ENCODE assay signal across 1 cellular context in the genomic region with DNA sequence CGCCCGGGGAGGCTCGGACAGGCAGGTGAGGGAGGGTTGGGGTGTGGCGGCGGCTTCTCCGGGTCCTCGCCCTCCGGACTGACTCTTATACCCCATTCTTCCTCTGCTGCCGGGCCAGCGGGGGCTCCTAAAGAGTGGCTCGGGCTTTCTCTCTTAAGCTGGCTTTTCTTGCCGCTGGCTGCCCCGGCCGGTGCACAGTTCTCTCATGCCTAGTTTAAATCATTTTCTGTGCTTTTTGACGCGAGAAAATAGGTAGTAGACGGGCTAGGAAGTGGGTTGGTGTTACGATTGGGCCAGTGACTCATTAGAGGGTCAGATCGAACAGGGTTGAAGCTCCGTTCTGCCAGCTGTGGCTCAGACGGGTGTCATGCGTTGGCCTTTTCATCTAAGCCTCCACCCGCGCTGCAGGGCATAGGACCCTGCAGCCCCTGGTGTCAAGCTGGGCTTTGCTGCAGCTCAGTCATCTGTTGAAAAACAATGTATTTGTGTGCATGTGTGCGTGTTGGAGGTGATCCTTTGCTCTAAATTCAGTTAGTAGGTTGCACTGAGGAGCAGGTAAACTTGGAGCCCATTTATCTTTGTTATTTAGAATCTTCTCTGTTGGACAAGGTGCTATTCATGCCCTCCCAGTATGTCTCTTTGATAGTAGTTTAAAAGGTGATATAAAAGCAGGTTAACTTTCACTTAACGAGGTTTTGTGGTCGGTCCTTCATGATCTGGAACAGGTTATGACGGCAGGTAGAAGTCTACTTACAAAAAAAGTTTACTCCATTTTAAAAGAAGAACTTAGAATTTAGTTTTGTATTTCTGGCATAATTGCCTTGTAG.
TF ChIP-seq lines count a peak whose summit lies in the region.

No MANE protein-coding gene starts in this region.

TF ChIP-seq in HepG2, 621 proteins besides CTCF, POLR2A, EP300 and RAD21 (continued from another document and continues in another):
- TF ChIP-seq, protein P1, sequence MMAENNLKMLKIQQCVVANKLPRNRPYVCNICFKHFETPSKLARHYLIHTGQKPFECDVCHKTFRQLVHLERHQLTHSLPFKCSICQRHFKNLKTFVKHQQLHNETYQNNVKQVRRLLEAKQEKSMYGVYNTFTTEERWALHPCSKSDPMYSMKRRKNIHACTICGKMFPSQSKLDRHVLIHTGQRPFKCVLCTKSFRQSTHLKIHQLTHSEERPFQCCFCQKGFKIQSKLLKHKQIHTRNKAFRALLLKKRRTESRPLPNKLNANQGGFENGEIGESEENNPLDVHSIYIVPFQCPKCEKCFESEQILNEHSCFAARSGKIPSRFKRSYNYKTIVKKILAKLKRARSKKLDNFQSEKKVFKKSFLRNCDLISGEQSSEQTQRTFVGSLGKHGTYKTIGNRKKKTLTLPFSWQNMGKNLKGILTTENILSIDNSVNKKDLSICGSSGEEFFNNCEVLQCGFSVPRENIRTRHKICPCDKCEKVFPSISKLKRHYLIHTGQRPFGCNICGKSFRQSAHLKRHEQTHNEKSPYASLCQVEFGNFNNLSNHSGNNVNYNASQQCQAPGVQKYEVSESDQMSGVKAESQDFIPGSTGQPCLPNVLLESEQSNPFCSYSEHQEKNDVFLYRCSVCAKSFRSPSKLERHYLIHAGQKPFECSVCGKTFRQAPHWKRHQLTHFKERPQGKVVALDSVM (CRISPR knock-in tag; IDR thresholded peaks at IDR 0.05): no peak
- no peak for TF ChIP-seq BHLHE40 (IDR thresholded peaks at IDR 0.05; ENCODE audit: low read length)
- no peak for TF ChIP-seq ZMYM4 (CRISPR knock-in tag; IDR thresholded peaks at IDR 0.05)
- TF ChIP-seq, protein P2, sequence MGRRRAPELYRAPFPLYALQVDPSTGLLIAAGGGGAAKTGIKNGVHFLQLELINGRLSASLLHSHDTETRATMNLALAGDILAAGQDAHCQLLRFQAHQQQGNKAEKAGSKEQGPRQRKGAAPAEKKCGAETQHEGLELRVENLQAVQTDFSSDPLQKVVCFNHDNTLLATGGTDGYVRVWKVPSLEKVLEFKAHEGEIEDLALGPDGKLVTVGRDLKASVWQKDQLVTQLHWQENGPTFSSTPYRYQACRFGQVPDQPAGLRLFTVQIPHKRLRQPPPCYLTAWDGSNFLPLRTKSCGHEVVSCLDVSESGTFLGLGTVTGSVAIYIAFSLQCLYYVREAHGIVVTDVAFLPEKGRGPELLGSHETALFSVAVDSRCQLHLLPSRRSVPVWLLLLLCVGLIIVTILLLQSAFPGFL (CRISPR knock-in tag; IDR thresholded peaks at IDR 0.05): no peak
- TF ChIP-seq, protein P3, sequence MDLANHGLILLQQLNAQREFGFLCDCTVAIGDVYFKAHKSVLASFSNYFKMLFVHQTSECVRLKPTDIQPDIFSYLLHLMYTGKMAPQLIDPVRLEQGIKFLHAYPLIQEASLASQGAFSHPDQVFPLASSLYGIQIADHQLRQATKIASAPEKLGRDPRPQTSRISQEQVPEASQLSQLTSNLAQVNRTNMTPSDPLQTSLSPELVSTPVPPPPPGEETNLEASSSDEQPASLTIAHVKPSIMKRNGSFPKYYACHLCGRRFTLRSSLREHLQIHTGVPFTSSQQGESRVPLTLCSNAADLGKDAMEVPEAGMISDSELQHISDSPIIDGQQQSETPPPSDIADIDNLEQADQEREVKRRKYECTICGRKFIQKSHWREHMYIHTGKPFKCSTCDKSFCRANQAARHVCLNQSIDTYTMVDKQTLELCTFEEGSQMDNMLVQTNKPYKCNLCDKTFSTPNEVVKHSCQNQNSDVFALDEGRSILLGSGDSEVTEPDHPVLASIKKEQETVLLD (CRISPR knock-in tag; IDR thresholded peaks at IDR 0.05; ENCODE audit: low read depth): no peak
- no peak for TF ChIP-seq LCORL (IDR thresholded peaks at IDR 0.05)
- no peak for TF ChIP-seq LCORL (CRISPR knock-in tag; IDR thresholded peaks at IDR 0.05)
- TF ChIP-seq NCOA1 (CRISPR knock-in tag; IDR thresholded peaks at IDR 0.05): no peak
- no peak for TF ChIP-seq HNRNPUL1 (IDR thresholded peaks at IDR 0.05; ENCODE audit: low read depth, low read length)
- TF ChIP-seq, protein P4, sequence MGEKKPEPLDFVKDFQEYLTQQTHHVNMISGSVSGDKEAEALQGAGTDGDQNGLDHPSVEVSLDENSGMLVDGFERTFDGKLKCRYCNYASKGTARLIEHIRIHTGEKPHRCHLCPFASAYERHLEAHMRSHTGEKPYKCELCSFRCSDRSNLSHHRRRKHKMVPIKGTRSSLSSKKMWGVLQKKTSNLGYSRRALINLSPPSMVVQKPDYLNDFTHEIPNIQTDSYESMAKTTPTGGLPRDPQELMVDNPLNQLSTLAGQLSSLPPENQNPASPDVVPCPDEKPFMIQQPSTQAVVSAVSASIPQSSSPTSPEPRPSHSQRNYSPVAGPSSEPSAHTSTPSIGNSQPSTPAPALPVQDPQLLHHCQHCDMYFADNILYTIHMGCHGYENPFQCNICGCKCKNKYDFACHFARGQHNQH (CRISPR knock-in tag; IDR thresholded peaks at IDR 0.05): no peak
- no peak for TF ChIP-seq MED8 (CRISPR knock-in tag; IDR thresholded peaks at IDR 0.05; ENCODE audit: insufficient replicate concordance)
- TF ChIP-seq, protein P5, sequence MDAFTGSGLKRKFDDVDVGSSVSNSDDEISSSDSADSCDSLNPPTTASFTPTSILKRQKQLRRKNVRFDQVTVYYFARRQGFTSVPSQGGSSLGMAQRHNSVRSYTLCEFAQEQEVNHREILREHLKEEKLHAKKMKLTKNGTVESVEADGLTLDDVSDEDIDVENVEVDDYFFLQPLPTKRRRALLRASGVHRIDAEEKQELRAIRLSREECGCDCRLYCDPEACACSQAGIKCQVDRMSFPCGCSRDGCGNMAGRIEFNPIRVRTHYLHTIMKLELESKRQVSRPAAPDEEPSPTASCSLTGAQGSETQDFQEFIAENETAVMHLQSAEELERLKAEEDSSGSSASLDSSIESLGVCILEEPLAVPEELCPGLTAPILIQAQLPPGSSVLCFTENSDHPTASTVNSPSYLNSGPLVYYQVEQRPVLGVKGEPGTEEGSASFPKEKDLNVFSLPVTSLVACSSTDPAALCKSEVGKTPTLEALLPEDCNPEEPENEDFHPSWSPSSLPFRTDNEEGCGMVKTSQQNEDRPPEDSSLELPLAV (CRISPR knock-in tag; conservative IDR thresholded peaks at IDR 0.05; ENCODE audit: low read depth): no peak
- TF ChIP-seq EZH2 (conservative IDR thresholded peaks at IDR 0.05; ENCODE audit: low read depth, low read length): no peak
- TF ChIP-seq IRF2 (CRISPR knock-in tag; IDR thresholded peaks at IDR 0.05): 0 out of 2 replicates have a peak, but pooled peaks have one; percentile 23
- no peak for TF ChIP-seq SIN3B (IDR thresholded peaks at IDR 0.05; ENCODE audit: low read length)
- TF ChIP-seq, protein P6, sequence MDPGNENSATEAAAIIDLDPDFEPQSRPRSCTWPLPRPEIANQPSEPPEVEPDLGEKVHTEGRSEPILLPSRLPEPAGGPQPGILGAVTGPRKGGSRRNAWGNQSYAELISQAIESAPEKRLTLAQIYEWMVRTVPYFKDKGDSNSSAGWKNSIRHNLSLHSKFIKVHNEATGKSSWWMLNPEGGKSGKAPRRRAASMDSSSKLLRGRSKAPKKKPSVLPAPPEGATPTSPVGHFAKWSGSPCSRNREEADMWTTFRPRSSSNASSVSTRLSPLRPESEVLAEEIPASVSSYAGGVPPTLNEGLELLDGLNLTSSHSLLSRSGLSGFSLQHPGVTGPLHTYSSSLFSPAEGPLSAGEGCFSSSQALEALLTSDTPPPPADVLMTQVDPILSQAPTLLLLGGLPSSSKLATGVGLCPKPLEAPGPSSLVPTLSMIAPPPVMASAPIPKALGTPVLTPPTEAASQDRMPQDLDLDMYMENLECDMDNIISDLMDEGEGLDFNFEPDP (CRISPR knock-in tag; conservative IDR thresholded peaks at IDR 0.05): no peak
- TF ChIP-seq GTF3A (CRISPR knock-in tag; conservative IDR thresholded peaks at IDR 0.05): no peak
- TF ChIP-seq SAP130 (CRISPR knock-in tag; IDR thresholded peaks at IDR 0.05; ENCODE audit: low read depth): peak; percentile 74
- peak; percentile 19; the same call in 1 of the 2 replicates for TF ChIP-seq ZNF430 (CRISPR knock-in tag; IDR thresholded peaks at IDR 0.05)
- TF ChIP-seq, protein P7, sequence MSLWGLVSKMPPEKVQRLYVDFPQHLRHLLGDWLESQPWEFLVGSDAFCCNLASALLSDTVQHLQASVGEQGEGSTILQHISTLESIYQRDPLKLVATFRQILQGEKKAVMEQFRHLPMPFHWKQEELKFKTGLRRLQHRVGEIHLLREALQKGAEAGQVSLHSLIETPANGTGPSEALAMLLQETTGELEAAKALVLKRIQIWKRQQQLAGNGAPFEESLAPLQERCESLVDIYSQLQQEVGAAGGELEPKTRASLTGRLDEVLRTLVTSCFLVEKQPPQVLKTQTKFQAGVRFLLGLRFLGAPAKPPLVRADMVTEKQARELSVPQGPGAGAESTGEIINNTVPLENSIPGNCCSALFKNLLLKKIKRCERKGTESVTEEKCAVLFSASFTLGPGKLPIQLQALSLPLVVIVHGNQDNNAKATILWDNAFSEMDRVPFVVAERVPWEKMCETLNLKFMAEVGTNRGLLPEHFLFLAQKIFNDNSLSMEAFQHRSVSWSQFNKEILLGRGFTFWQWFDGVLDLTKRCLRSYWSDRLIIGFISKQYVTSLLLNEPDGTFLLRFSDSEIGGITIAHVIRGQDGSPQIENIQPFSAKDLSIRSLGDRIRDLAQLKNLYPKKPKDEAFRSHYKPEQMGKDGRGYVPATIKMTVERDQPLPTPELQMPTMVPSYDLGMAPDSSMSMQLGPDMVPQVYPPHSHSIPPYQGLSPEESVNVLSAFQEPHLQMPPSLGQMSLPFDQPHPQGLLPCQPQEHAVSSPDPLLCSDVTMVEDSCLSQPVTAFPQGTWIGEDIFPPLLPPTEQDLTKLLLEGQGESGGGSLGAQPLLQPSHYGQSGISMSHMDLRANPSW (CRISPR knock-in tag; IDR thresholded peaks at IDR 0.05; ENCODE audit: borderline replicate concordance): no peak
- TF ChIP-seq SNAI1 (CRISPR knock-in tag; IDR thresholded peaks at IDR 0.05; ENCODE audit: borderline replicate concordance): no peak
- no peak for TF ChIP-seq NFYB (CRISPR knock-in tag; IDR thresholded peaks at IDR 0.05)
- no peak for TF ChIP-seq NONO (IDR thresholded peaks at IDR 0.05)
- TF ChIP-seq NONO (CRISPR knock-in tag; conservative IDR thresholded peaks at IDR 0.05): no peak
- TF ChIP-seq KDM5B (CRISPR knock-in tag; IDR thresholded peaks at IDR 0.05; ENCODE audit: borderline replicate concordance): no peak
- no peak for TF ChIP-seq ELF1 (CRISPR knock-in tag; IDR thresholded peaks at IDR 0.05)
- no peak for TF ChIP-seq ZNF296 (CRISPR knock-in tag; conservative IDR thresholded peaks at IDR 0.05)
- TF ChIP-seq ZNF746 (CRISPR knock-in tag; IDR thresholded peaks at IDR 0.05): no peak
- TF ChIP-seq, protein P8, sequence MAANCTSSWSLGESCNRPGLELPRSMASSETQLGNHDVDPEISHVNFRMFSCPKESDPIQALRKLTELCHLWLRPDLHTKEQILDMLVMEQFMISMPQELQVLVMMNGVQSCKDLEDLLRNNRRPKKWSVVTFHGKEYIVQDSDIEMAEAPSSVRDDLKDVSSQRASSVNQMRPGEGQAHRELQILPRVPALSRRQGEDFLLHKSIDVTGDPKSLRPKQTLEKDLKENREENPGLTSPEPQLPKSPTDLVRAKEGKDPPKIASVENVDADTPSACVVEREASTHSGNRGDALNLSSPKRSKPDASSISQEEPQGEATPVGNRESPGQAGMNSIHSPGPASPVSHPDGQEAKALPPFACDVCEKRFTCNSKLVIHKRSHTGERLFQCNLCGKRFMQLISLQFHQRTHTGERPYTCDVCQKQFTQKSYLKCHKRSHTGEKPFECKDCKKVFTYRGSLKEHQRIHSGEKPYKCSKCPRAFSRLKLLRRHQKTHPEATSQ (CRISPR knock-in tag; IDR thresholded peaks at IDR 0.05; ENCODE audit: borderline replicate concordance): no peak
- no peak for TF ChIP-seq TGIF2 (CRISPR knock-in tag; IDR thresholded peaks at IDR 0.05)
- TF ChIP-seq, protein P9, sequence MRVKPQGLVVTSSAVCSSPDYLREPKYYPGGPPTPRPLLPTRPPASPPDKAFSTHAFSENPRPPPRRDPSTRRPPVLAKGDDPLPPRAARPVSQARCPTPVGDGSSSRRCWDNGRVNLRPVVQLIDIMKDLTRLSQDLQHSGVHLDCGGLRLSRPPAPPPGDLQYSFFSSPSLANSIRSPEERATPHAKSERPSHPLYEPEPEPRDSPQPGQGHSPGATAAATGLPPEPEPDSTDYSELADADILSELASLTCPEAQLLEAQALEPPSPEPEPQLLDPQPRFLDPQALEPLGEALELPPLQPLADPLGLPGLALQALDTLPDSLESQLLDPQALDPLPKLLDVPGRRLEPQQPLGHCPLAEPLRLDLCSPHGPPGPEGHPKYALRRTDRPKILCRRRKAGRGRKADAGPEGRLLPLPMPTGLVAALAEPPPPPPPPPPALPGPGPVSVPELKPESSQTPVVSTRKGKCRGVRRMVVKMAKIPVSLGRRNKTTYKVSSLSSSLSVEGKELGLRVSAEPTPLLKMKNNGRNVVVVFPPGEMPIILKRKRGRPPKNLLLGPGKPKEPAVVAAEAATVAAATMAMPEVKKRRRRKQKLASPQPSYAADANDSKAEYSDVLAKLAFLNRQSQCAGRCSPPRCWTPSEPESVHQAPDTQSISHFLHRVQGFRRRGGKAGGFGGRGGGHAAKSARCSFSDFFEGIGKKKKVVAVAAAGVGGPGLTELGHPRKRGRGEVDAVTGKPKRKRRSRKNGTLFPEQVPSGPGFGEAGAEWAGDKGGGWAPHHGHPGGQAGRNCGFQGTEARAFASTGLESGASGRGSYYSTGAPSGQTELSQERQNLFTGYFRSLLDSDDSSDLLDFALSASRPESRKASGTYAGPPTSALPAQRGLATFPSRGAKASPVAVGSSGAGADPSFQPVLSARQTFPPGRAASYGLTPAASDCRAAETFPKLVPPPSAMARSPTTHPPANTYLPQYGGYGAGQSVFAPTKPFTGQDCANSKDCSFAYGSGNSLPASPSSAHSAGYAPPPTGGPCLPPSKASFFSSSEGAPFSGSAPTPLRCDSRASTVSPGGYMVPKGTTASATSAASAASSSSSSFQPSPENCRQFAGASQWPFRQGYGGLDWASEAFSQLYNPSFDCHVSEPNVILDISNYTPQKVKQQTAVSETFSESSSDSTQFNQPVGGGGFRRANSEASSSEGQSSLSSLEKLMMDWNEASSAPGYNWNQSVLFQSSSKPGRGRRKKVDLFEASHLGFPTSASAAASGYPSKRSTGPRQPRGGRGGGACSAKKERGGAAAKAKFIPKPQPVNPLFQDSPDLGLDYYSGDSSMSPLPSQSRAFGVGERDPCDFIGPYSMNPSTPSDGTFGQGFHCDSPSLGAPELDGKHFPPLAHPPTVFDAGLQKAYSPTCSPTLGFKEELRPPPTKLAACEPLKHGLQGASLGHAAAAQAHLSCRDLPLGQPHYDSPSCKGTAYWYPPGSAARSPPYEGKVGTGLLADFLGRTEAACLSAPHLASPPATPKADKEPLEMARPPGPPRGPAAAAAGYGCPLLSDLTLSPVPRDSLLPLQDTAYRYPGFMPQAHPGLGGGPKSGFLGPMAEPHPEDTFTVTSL (CRISPR knock-in tag; IDR thresholded peaks at IDR 0.05; ENCODE audit: borderline replicate concordance): no peak
- no peak for TF ChIP-seq TMF1 (CRISPR knock-in tag; IDR thresholded peaks at IDR 0.05; ENCODE audit: low read depth)
- no peak for TF ChIP-seq RARG (CRISPR knock-in tag; IDR thresholded peaks at IDR 0.05; ENCODE audit: low read depth)
- TF ChIP-seq KDM2A (CRISPR knock-in tag; IDR thresholded peaks at IDR 0.05; ENCODE audit: borderline replicate concordance, low read depth): 0 out of 2 replicates have a peak, but pooled peaks have one; percentile 41
- TF ChIP-seq RCOR2 (CRISPR knock-in tag; IDR thresholded peaks at IDR 0.05): no peak
- no peak for TF ChIP-seq KLF13 (CRISPR knock-in tag; IDR thresholded peaks at IDR 0.05)
- no peak for TF ChIP-seq ZNF274 (CRISPR knock-in tag; IDR thresholded peaks at IDR 0.05)
